Comparison of ENCODE assay signal across 30 cellular contexts in genomic region chr4:116332508-116332907, GRCh38.
"Had no signal": no experiment of that assay in that cellular context is flagged by ENCODE, and none has a peak within 500 bp of the region (broad histone marks: within the 10 kb centered on the region; RNA-seq: fewer than 3 reads in every experiment).

No MANE protein-coding gene starts in this region.

- H3K9me3 ChIP-seq: adrenal gland, body of pancreas, left ventricle myocardium inferior, pancreas, prostate gland, stomach, thyroid gland, upper lobe of left lung, vagina had no signal

- H3K4me1 ChIP-seq: adrenal gland, body of pancreas, left ventricle myocardium inferior, pancreas, prostate gland, stomach, thyroid gland, upper lobe of left lung, vagina had no signal

- H3K4me2 ChIP-seq: smooth muscle cell had no signal

- H3K4me3 Mint-ChIP-seq: activated CD4-positive, alpha-beta T cell treated with anti-CD3 and anti-CD28 coated beads for 36 hours; activated naive CD8-positive, alpha-beta T cell; activated T-cell treated with anti-CD3 and anti-CD28 coated beads, Interleukin-2, amount 50 U/mL, for 72 hours; naive B cell; stimulated activated memory B cell treated with anti-CD40 and anti-IgM and Interleukin-4, amounts not matched to agents 10 μg/mL and 1 μg/mL and 100 μg/mL, for 72 hours had no signal

- ATAC-seq: activated CD4-positive, alpha-beta T cell treated with anti-CD3 and anti-CD28 coated beads for 36 hours; activated T-cell treated with anti-CD3 and anti-CD28 coated beads, Interleukin-2, amount 50 U/mL, for 72 hours; body of pancreas; pancreas; stimulated activated memory B cell treated with anti-CD40 and anti-IgM and Interleukin-4, amounts not matched to agents 10 μg/mL and 1 μg/mL and 100 μg/mL, for 72 hours had no signal

- H3K4me3 ChIP-seq: adrenal gland, body of pancreas, coronary artery, dorsolateral prefrontal cortex, left ventricle myocardium inferior, lung, pancreas, prostate gland, smooth muscle cell, stomach, thyroid gland, upper lobe of left lung, vagina had no signal

- H3K27ac ChIP-seq: adrenal gland, body of pancreas, coronary artery, dorsolateral prefrontal cortex, left ventricle myocardium inferior, pancreas, prostate gland, stomach, thyroid gland, upper lobe of left lung, vagina had no signal

- H3K27me3 Mint-ChIP-seq: activated CD4-positive, alpha-beta T cell treated with anti-CD3 and anti-CD28 coated beads for 36 hours; activated naive CD8-positive, alpha-beta T cell; naive B cell; stimulated activated memory B cell treated with anti-CD40 and anti-IgM and Interleukin-4, amounts not matched to agents 10 μg/mL and 1 μg/mL and 100 μg/mL, for 72 hours had no signal

- H3K9me3 Mint-ChIP-seq: naive B cell had no signal

- DNase-seq: activated CD4-positive, alpha-beta T cell treated with anti-CD3 and anti-CD28 coated beads for 36 hours; activated CD4-positive, alpha-beta T cell treated with anti-CD3 and anti-CD28 coated beads, Interleukin-2, amount 50 U/mL, for 4 hours; activated CD4-positive, CD25-positive, alpha-beta regulatory T cell; activated naive CD4-positive, alpha-beta T cell; activated T-cell treated with anti-CD3 and anti-CD28 coated beads for 4 hours; activated T-cell treated with anti-CD3 and anti-CD28 coated beads, Interleukin-2, amount 50 U/mL, for 72 hours; adrenal gland; aorta; body of pancreas; dorsolateral prefrontal cortex; effector memory CD4-positive, alpha-beta T cell; left ventricle myocardium inferior; mesendoderm; naive B cell; nucleus accumbens; pancreas; stimulated activated CD4-positive, alpha-beta T cell treated with anti-CD3 and anti-CD28 coated beads, Interleukin-1b, Interleukin-23, amount 100 ng/mL, for 48 hours; stimulated activated CD4-positive, alpha-beta T cell treated with anti-CD3 and anti-CD28 coated beads, Interleukin-4, amount 100 ng/mL, for 4 hours; stimulated activated CD8-positive, alpha-beta memory T cell treated with anti-CD3 and anti-CD28 coated beads, Interleukin-4, amount 100 ng/mL, for 48 hours; stomach; T-helper 9 cell; thyroid gland; upper lobe of left lung had no signal

- H3K27me3 ChIP-seq: adrenal gland, body of pancreas, dorsolateral prefrontal cortex, stomach, thyroid gland, upper lobe of left lung, vagina had no signal

- H3K27ac Mint-ChIP-seq: activated CD4-positive, alpha-beta T cell treated with anti-CD3 and anti-CD28 coated beads for 36 hours; activated naive CD8-positive, alpha-beta T cell; activated T-cell treated with anti-CD3 and anti-CD28 coated beads, Interleukin-2, amount 50 U/mL, for 72 hours; naive B cell; stimulated activated memory B cell treated with anti-CD40 and anti-IgM and Interleukin-4, amounts not matched to agents 10 μg/mL and 1 μg/mL and 100 μg/mL, for 72 hours had no signal

- H3K4me1 Mint-ChIP-seq: activated CD4-positive, alpha-beta T cell treated with anti-CD3 and anti-CD28 coated beads for 36 hours; naive B cell; stimulated activated memory B cell treated with anti-CD40 and anti-IgM and Interleukin-4, amounts not matched to agents 10 μg/mL and 1 μg/mL and 100 μg/mL, for 72 hours had no signal

- H3K36me3 ChIP-seq: adrenal gland, left ventricle myocardium inferior, pancreas, prostate gland, stomach, thyroid gland, upper lobe of left lung, vagina had no signal
